ENCODE assay signal across 1 cellular context in the genomic region with DNA sequence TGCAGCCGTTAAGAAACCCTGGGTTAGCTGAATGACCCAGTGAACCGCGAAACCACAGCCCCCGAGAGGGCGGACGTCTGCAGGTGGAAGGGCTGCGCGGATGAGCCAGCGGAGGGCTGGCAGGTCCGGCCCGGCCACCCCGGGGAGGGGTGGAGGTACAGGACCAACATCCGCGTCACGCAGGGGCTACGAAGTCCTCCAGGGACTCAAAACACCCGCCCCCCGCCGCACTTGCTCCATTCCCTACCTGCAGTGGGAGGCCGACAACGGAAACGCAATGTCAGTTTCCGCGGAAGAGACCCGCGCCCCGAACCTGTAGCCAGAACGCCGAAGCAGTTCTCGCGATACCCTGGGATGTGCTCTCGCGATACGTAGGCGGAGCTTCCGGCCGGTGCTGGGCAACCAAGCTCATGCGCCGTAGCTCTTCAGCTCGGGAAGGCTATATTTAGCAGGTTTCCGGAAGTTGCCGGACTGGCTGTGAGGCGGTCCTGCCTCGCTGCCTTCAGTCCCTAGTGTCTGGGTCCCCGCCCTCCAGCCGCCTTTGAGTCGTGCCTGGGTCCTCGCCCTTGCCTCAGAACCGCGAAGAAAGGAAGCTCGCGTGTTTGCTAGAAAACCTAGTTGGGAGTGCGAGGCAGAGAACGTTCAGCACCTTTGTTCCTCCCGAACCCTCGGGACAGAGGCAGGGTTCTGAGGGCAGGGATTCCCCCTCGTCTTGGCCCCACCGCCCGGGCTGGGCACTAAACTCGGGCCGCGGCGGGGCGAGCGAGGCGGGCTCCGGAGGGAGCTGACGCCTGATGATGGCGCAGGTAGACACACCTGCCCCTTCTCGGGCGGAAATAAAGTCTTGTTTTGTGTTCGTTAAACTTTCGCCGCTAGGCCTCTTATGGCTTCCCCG.
TF ChIP-seq lines count a peak whose summit lies in the region.

A gene with protein sequence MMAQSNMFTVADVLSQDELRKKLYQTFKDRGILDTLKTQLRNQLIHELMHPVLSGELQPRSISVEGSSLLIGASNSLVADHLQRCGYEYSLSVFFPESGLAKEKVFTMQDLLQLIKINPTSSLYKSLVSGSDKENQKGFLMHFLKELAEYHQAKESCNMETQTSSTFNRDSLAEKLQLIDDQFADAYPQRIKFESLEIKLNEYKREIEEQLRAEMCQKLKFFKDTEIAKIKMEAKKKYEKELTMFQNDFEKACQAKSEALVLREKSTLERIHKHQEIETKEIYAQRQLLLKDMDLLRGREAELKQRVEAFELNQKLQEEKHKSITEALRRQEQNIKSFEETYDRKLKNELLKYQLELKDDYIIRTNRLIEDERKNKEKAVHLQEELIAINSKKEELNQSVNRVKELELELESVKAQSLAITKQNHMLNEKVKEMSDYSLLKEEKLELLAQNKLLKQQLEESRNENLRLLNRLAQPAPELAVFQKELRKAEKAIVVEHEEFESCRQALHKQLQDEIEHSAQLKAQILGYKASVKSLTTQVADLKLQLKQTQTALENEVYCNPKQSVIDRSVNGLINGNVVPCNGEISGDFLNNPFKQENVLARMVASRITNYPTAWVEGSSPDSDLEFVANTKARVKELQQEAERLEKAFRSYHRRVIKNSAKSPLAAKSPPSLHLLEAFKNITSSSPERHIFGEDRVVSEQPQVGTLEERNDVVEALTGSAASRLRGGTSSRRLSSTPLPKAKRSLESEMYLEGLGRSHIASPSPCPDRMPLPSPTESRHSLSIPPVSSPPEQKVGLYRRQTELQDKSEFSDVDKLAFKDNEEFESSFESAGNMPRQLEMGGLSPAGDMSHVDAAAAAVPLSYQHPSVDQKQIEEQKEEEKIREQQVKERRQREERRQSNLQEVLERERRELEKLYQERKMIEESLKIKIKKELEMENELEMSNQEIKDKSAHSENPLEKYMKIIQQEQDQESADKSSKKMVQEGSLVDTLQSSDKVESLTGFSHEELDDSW (plus strand): TSS at position 471 of the 895 bp plus-strand sequence. CDS start 324 bp downstream, at position 795.
A gene (minus strand): TSS at position 343 of the 895 bp plus-strand sequence. CDS start 14,657 bp downstream, outside the sequence.

TF ChIP-seq in HepG2, 621 proteins besides CTCF, POLR2A, EP300 and RAD21 (continued from another document and continues in another):
- TF ChIP-seq, protein P1, sequence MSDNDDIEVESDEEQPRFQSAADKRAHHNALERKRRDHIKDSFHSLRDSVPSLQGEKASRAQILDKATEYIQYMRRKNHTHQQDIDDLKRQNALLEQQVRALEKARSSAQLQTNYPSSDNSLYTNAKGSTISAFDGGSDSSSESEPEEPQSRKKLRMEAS (IDR thresholded peaks at IDR 0.05): peak; percentile 53
- TF ChIP-seq, protein P2, sequence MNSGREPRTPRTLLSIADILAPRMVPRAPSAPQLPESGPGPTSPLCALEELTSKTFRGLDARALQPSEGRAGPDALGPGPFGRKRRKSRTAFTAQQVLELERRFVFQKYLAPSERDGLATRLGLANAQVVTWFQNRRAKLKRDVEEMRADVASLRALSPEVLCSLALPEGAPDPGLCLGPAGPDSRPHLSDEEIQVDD (CRISPR knock-in tag; IDR thresholded peaks at IDR 0.05; ENCODE audit: borderline replicate concordance): no peak
- peak; percentile 62 for TF ChIP-seq ZEB1 (IDR thresholded peaks at IDR 0.05; ENCODE audit: insufficient replicate concordance, low read depth)
- 0 out of 2 replicates have a peak, but pooled peaks have one; percentile 31 for TF ChIP-seq ARNTL (CRISPR knock-in tag; IDR thresholded peaks at IDR 0.05)
- TF ChIP-seq HOXA9 (CRISPR knock-in tag; IDR thresholded peaks at IDR 0.05; ENCODE audit: borderline replicate concordance): no peak
- TF ChIP-seq, protein P3, sequence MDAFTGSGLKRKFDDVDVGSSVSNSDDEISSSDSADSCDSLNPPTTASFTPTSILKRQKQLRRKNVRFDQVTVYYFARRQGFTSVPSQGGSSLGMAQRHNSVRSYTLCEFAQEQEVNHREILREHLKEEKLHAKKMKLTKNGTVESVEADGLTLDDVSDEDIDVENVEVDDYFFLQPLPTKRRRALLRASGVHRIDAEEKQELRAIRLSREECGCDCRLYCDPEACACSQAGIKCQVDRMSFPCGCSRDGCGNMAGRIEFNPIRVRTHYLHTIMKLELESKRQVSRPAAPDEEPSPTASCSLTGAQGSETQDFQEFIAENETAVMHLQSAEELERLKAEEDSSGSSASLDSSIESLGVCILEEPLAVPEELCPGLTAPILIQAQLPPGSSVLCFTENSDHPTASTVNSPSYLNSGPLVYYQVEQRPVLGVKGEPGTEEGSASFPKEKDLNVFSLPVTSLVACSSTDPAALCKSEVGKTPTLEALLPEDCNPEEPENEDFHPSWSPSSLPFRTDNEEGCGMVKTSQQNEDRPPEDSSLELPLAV (CRISPR knock-in tag; conservative IDR thresholded peaks at IDR 0.05; ENCODE audit: low read depth): no peak
- 0 out of 2 replicates have a peak, but pooled peaks have one; percentile 28 for TF ChIP-seq PHF21A (CRISPR knock-in tag; IDR thresholded peaks at IDR 0.05)
- no peak for TF ChIP-seq HNF4A (CRISPR knock-in tag; IDR thresholded peaks at IDR 0.05)
- no peak for TF ChIP-seq JARID2 (CRISPR knock-in tag; IDR thresholded peaks at IDR 0.05; ENCODE audit: insufficient replicate concordance)
- 0 out of 2 replicates have a peak, but pooled peaks have one; percentile 55 for TF ChIP-seq KMT2A (CRISPR knock-in tag; IDR thresholded peaks at IDR 0.05)
- TF ChIP-seq, protein P4, sequence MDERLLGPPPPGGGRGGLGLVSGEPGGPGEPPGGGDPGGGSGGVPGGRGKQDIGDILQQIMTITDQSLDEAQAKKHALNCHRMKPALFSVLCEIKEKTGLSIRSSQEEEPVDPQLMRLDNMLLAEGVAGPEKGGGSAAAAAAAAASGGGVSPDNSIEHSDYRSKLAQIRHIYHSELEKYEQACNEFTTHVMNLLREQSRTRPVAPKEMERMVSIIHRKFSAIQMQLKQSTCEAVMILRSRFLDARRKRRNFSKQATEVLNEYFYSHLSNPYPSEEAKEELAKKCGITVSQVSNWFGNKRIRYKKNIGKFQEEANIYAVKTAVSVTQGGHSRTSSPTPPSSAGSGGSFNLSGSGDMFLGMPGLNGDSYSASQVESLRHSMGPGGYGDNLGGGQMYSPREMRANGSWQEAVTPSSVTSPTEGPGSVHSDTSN (CRISPR knock-in tag; IDR thresholded peaks at IDR 0.05): no peak
- no peak for TF ChIP-seq ZNF615 (CRISPR knock-in tag; IDR thresholded peaks at IDR 0.05; ENCODE audit: borderline replicate concordance)
- no peak for TF ChIP-seq HOXA7 (CRISPR knock-in tag; IDR thresholded peaks at IDR 0.05)
- peak; percentile 62; the same call in 1 of the 2 replicates for TF ChIP-seq MYC (CRISPR knock-in tag; IDR thresholded peaks at IDR 0.05; ENCODE audit: borderline replicate concordance)
- TF ChIP-seq GTF3A (CRISPR knock-in tag; conservative IDR thresholded peaks at IDR 0.05): 0 out of 2 replicates have a peak, but pooled peaks have one; percentile 50
- TF ChIP-seq ATF7-NPFF (CRISPR knock-in tag; IDR thresholded peaks at IDR 0.05; ENCODE audit: low read depth): no peak
- TF ChIP-seq NFE2L2 (IDR thresholded peaks at IDR 0.05; ENCODE audit: low read length): no peak
- no peak for TF ChIP-seq ZNF121 (CRISPR knock-in tag; IDR thresholded peaks at IDR 0.05)
- TF ChIP-seq, protein P5, sequence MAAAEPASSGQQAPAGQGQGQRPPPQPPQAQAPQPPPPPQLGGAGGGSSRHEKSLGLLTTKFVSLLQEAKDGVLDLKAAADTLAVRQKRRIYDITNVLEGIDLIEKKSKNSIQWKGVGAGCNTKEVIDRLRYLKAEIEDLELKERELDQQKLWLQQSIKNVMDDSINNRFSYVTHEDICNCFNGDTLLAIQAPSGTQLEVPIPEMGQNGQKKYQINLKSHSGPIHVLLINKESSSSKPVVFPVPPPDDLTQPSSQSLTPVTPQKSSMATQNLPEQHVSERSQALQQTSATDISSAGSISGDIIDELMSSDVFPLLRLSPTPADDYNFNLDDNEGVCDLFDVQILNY (CRISPR knock-in tag; conservative IDR thresholded peaks at IDR 0.05): no peak
- TF ChIP-seq ZNF781 (CRISPR knock-in tag; IDR thresholded peaks at IDR 0.05; ENCODE audit: borderline replicate concordance, not compliant biosample characterization): no peak
- no peak for TF ChIP-seq ZNF766 (CRISPR knock-in tag; IDR thresholded peaks at IDR 0.05; ENCODE audit: borderline replicate concordance)
- TF ChIP-seq ZNF546 (CRISPR knock-in tag; conservative IDR thresholded peaks at IDR 0.05): 0 out of 2 replicates have a peak, but pooled peaks have one; percentile 53
- TF ChIP-seq SYNCRIP (IDR thresholded peaks at IDR 0.05; ENCODE audit: insufficient read depth, low read depth, low read length): no peak
- TF ChIP-seq, protein P6, sequence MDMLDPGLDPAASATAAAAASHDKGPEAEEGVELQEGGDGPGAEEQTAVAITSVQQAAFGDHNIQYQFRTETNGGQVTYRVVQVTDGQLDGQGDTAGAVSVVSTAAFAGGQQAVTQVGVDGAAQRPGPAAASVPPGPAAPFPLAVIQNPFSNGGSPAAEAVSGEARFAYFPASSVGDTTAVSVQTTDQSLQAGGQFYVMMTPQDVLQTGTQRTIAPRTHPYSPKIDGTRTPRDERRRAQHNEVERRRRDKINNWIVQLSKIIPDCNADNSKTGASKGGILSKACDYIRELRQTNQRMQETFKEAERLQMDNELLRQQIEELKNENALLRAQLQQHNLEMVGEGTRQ (IDR thresholded peaks at IDR 0.05; ENCODE audit: low read depth, low read length): no peak
- TF ChIP-seq, protein P6 (CRISPR knock-in tag; IDR thresholded peaks at IDR 0.05; ENCODE audit: borderline replicate concordance): peak; percentile 58; the same call in 1 of the 2 replicates
- no peak for TF ChIP-seq MAFG (CRISPR knock-in tag; IDR thresholded peaks at IDR 0.05)
- TF ChIP-seq, protein P7, sequence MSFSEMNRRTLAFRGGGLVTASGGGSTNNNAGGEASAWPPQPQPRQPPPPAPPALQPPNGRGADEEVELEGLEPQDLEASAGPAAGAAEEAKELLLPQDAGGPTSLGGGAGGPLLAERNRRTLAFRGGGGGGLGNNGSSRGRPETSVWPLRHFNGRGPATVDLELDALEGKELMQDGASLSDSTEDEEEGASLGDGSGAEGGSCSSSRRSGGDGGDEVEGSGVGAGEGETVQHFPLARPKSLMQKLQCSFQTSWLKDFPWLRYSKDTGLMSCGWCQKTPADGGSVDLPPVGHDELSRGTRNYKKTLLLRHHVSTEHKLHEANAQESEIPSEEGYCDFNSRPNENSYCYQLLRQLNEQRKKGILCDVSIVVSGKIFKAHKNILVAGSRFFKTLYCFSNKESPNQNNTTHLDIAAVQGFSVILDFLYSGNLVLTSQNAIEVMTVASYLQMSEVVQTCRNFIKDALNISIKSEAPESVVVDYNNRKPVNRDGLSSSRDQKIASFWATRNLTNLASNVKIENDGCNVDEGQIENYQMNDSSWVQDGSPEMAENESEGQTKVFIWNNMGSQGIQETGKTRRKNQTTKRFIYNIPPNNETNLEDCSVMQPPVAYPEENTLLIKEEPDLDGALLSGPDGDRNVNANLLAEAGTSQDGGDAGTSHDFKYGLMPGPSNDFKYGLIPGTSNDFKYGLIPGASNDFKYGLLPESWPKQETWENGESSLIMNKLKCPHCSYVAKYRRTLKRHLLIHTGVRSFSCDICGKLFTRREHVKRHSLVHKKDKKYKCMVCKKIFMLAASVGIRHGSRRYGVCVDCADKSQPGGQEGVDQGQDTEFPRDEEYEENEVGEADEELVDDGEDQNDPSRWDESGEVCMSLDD (CRISPR knock-in tag; IDR thresholded peaks at IDR 0.05; ENCODE audit: borderline replicate concordance): no peak
- TF ChIP-seq ZNF205 (CRISPR knock-in tag; IDR thresholded peaks at IDR 0.05): no peak
- TF ChIP-seq ZNF160 (CRISPR knock-in tag; IDR thresholded peaks at IDR 0.05): 0 out of 2 replicates have a peak, but pooled peaks have one; percentile 17
- no peak for TF ChIP-seq ZNF550 (CRISPR knock-in tag; IDR thresholded peaks at IDR 0.05; ENCODE audit: borderline replicate concordance)
- no peak for TF ChIP-seq CENPT (CRISPR knock-in tag; IDR thresholded peaks at IDR 0.05; ENCODE audit: low read depth)
- TF ChIP-seq GABPB1 (CRISPR knock-in tag; IDR thresholded peaks at IDR 0.05): peak; percentile 93
- no peak for TF ChIP-seq STAG1 (CRISPR knock-in tag; IDR thresholded peaks at IDR 0.05)
- TF ChIP-seq TARDBP (CRISPR knock-in tag; IDR thresholded peaks at IDR 0.05): no peak
- no peak for TF ChIP-seq MED1 (CRISPR knock-in tag; IDR thresholded peaks at IDR 0.05)
- no peak for TF ChIP-seq ZNF10 (CRISPR knock-in tag; IDR thresholded peaks at IDR 0.05; ENCODE audit: borderline replicate concordance, low read depth)
- TF ChIP-seq SMAD9 (CRISPR knock-in tag; IDR thresholded peaks at IDR 0.05): no peak
- peak; percentile 82 for TF ChIP-seq DMAP1 (CRISPR knock-in tag; IDR thresholded peaks at IDR 0.05)
- TF ChIP-seq TBX2 (CRISPR knock-in tag; IDR thresholded peaks at IDR 0.05; ENCODE audit: borderline replicate concordance): peak; percentile 62
- TF ChIP-seq POGZ (CRISPR knock-in tag; IDR thresholded peaks at IDR 0.05): peak; percentile 80
- no peak for TF ChIP-seq ZNF317 (CRISPR knock-in tag; IDR thresholded peaks at IDR 0.05)
- no peak; the same call in 1 of the 2 replicates for TF ChIP-seq ZNF263 (CRISPR knock-in tag; IDR thresholded peaks at IDR 0.05)
- no peak for TF ChIP-seq ATRX (CRISPR knock-in tag; IDR thresholded peaks at IDR 0.05; ENCODE audit: borderline replicate concordance)
- 0 out of 2 replicates have a peak, but pooled peaks have one; percentile 35 for TF ChIP-seq HES4 (CRISPR knock-in tag; IDR thresholded peaks at IDR 0.05; ENCODE audit: borderline replicate concordance)
- TF ChIP-seq, protein P8, sequence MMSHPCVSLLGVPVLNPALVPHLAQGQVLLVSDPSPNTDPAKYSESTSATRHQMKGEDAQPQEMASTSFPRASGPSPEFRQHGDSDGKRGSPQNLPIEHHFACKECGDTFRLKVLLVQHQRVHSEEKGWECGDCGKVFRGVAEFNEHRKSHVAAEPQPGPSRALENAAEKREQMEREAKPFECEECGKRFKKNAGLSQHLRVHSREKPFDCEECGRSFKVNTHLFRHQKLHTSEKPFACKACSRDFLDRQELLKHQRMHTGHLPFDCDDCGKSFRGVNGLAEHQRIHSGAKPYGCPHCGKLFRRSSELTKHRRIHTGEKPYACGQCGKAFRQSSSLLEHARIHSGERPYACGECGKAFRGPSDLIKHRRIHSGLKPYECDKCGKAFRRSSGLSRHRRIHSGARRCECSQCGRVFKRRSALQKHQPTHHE (CRISPR knock-in tag; IDR thresholded peaks at IDR 0.05; ENCODE audit: borderline replicate concordance): no peak
